In the genomic region with DNA sequence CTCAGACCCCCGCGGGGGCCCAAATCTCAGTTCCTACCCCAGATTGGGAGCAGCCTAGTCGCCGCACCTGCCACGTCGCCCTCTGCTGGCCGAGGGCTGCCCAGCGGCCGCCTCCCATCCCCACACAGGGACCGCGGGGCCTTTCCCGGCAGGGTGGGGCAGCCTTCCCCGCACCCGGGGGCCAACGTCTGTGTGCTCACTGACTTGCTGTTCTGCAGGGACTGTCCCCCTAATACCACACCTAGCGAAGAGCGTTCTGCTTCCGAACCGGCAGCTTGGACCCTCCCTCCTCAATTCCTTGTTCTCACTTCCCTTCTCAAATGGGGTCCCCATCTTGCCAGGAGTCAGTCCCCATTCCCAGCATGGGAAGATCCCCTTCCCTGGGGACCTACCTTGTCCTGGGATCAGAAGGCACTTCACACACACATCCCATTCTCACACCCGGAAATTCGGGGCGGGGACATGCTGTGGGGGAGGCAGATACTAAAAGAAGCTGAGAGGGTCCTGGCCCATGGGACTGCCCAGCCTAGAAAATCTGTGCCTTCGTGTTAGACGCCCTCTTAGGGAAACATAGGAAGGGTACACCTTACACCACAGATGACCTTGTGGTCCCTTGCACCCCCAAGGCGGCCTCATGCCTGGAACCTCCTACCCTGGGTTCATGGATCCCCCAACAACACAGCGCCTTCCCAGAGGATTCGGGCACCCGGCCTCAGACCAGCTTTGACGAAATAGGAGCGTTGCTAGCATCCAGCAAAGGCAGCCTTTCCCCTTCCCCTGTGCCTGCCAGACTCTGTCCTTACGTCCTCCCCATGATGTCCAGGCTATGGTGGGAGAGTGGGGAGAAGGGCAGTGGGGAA, we compare ENCODE assay signal across 8 cellular contexts. TPM values are rescaled to one million over a fixed set of nuclear protein-coding genes. Genes with fewer than 3 reads are reported as not detected.
DNase-seq lines count a peak whose midpoint lies in the region; ATAC-seq and TF ChIP-seq lines count a peak whose summit lies in the region.

No MANE protein-coding gene starts in this region.

- CTCF ChIA-PET in PC-9 (lab: Charles Lee) = no interaction called here

- ATAC-seq in left cardiac atrium (peak; percentile 65 to 75), HG02870 (IDR thresholded peaks at IDR 0.05; ENCODE audit: unreplicated experiment) (no peak), GM18907 (IDR thresholded peaks at IDR 0.05; ENCODE audit: unreplicated experiment) (no peak)

- H3K9me3 ChIP-seq in DOHH2 (ENCODE audit: control insufficient read depth, insufficient read depth, low read length) (no peaks in the 10 kb centered on the region), PC-9 (ENCODE audit: insufficient read depth, low read depth) (no peaks in the 10 kb centered on the region)

- POLR2A ChIA-PET in PC-9 (lab: Charles Lee; ENCODE audit: unreplicated experiment) = no interaction called here

- intact Hi-C loops in PC-9 (cut with micrococcal nuclease; ENCODE audit: unreplicated experiment) = no loop called here
- intact Hi-C loops in left cardiac atrium (cut with DNase I) = no loop called here

- no peaks in the 10 kb centered on the region for H3K36me3 ChIP-seq in DOHH2 (ENCODE audit: control insufficient read depth, low read length)
- H3K36me3 ChIP-seq in PC-9 (ENCODE audit: low read depth) = no peaks in the 10 kb centered on the region

- H4K20me1 ChIP-seq in DOHH2 (ENCODE audit: control insufficient read depth, insufficient read depth, low read depth, low read length) = no peaks in the 10 kb centered on the region
- no peaks in the 10 kb centered on the region for H4K20me1 ChIP-seq in PC-9 (ENCODE audit: insufficient read depth)

- BruUV-seq in PC-9 (replicated peaks; lab: Mats Ljungman, UMichigan) = no TSS peak

- peaks cover 37% of the 10 kb centered on the region for H3K4me1 ChIP-seq in DOHH2 (ENCODE audit: control insufficient read depth, low read length)
- no peaks in the 10 kb centered on the region for H3K4me1 ChIP-seq in PC-9 (replicated peaks; ENCODE audit: insufficient read depth)

- H3K9me2 ChIP-seq in DOHH2 (replicated peaks; ENCODE audit: control insufficient read depth, low read length) (no peaks in the 10 kb centered on the region), PC-9 (ENCODE audit: insufficient read depth) (no peaks in the 10 kb centered on the region)

- H3K27ac ChIP-seq in DOHH2 (ENCODE audit: low read depth, low read length) = no peak overlapping the region
- no peak overlapping the region for H3K27ac ChIP-seq in PC-9

- no peaks in the 10 kb centered on the region for H3F3A ChIP-seq in DOHH2 (ENCODE audit: control insufficient read depth, insufficient read depth)
- no peaks in the 10 kb centered on the region for H3F3A ChIP-seq in PC-9 (ENCODE audit: insufficient read depth, low read depth)

- H3K4me2 ChIP-seq in DOHH2 (ENCODE audit: low read length) = peak overlapping the region; percentile 60
- no peak overlapping the region for H3K4me2 ChIP-seq in PC-9

- DNase-seq in PC-9 (no peak), activated gamma-delta T cell treated with Interleukin-2 at 50 U/mL for 16 hours (peak; percentile 51), left cardiac atrium (peak; percentile 76), skeletal muscle cell (ENCODE audit: low read depth) (no peak), NCI-H510A treated with DMSO at 0.1 percent for 48 hours (lab: John Stamatoyannopoulos, UW) (no peak)

- H3K27me3 ChIP-seq in DOHH2 (ENCODE audit: control insufficient read depth, low read length) (no peaks in the 10 kb centered on the region), PC-9 (ENCODE audit: insufficient read depth, low read depth) (no peaks in the 10 kb centered on the region)

- H3K79me2 ChIP-seq in DOHH2 (ENCODE audit: control insufficient read depth, low read length) (no peaks in the 10 kb centered on the region), PC-9 (ENCODE audit: low read depth) (no peaks in the 10 kb centered on the region)

- H3K4me3 ChIP-seq in DOHH2 (ENCODE audit: low read length) (peak overlapping the region; percentile 20; the same call in 1 of the 2 replicates), PC-9 (no peak overlapping the region), skeletal muscle cell (ENCODE audit: low read depth, low read length) (peak overlapping the region; percentile 11)

- peak; percentile 85 for TF ChIP-seq CTCF in DOHH2 (IDR thresholded peaks at IDR 0.05; ENCODE audit: low read depth, low read length, poor library complexity, severe bottlenecking)
- TF ChIP-seq CTCF in PC-9 (conservative IDR thresholded peaks at IDR 0.05) = peak; percentile 49

- H2AFZ ChIP-seq in PC-9 = no peak overlapping the region

RNA-seq across cellular contexts. Expression of gene ACVRL1, which starts 16.4 kb away (rescaled TPM):
- total RNA-seq in PC-9 (2021) = not detected in 2 replicates
- 10 to 100 TPM; 44.0 to 65.2 TPM for total RNA-seq in left cardiac atrium

RNA-seq across cellular contexts. Expression of gene ACVR1B, which starts 27.8 kb away (rescaled TPM):
- total RNA-seq in PC-9 (2021) = 13.4 and 15.4 TPM in 2 replicates
- total RNA-seq in left cardiac atrium = 10 to 100 TPM; 13.0 to 19.3 TPM

RNA-seq across cellular contexts. Expression of gene ANKRD33, which starts 35.8 kb away (rescaled TPM):
- not detected in 2 replicates for total RNA-seq in PC-9 (2021)
- total RNA-seq in left cardiac atrium = not detected

Comparison
In these comparisons a context has a peak if more than half of its experiments do, and no peak if none do; other contexts are left out.
1. DNase-seq: peak in activated gamma-delta T cell treated with Interleukin-2 at 50 U/mL for 16 hours (single experiment) and left cardiac atrium (single experiment); none in PC-9 (0 of 2), skeletal muscle cell (single experiment) and NCI-H510A treated with DMSO at 0.1 percent for 48 hours (single experiment).
2. ATAC-seq: peak in left cardiac atrium (2 of 2); none in HG02870 (single experiment) and GM18907 (single experiment).
3. RNA of gene ACVRL1, which starts 16.4 kb away (total RNA-seq): 44.0 to 65.2 TPM in left cardiac atrium; not detected in PC-9; every median in the first group is over 10 times any median in the second.